ENCODE assay signal across 2 cellular contexts in the genomic region with DNA sequence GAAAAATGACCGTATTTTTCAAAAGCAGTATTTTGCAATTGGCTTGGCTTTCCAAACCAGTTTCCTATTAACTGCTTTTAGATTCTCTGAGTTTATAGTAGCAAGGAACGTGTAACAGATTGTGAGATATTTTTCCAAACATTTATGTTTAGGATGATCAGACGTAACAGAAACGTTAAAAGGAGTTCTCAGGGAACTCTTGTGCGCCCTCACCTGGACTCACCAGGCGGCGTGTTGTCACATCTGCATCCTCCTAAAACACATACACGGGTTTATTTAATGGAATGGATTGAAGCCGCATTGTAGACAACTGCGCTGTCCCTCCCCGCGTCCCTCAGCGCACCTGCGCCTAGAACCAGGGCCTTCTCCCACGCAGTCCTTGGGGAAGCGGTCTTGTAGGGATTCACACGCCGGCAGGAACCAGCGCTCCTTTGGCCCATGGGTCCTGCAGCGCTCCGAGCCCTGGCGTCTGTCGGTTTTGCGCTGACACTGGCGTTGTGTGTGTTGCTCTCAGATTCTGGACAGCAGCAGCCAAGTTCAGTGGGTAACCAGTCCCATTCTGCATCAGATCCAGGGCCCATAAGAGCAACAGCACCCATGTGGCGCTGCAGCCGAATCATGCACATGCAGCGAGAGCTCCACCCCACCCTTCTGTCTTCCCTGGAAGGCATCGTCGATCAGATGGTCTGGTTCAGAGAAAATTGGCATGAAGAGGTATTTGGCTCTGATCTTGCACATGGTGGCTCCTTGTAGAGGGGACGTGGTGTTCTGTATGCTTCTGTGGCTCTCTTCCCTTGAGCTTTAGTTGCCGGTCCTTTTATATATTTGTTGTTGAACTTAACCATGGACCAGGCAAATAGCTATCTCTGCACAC.
TF ChIP-seq lines count a peak whose summit lies in the region.

No MANE protein-coding gene starts in this region.

TF ChIP-seq in SK-N-SH, 30 proteins besides CTCF, POLR2A, EP300 and RAD21 (continued from another document):
- TF ChIP-seq, protein P1, sequence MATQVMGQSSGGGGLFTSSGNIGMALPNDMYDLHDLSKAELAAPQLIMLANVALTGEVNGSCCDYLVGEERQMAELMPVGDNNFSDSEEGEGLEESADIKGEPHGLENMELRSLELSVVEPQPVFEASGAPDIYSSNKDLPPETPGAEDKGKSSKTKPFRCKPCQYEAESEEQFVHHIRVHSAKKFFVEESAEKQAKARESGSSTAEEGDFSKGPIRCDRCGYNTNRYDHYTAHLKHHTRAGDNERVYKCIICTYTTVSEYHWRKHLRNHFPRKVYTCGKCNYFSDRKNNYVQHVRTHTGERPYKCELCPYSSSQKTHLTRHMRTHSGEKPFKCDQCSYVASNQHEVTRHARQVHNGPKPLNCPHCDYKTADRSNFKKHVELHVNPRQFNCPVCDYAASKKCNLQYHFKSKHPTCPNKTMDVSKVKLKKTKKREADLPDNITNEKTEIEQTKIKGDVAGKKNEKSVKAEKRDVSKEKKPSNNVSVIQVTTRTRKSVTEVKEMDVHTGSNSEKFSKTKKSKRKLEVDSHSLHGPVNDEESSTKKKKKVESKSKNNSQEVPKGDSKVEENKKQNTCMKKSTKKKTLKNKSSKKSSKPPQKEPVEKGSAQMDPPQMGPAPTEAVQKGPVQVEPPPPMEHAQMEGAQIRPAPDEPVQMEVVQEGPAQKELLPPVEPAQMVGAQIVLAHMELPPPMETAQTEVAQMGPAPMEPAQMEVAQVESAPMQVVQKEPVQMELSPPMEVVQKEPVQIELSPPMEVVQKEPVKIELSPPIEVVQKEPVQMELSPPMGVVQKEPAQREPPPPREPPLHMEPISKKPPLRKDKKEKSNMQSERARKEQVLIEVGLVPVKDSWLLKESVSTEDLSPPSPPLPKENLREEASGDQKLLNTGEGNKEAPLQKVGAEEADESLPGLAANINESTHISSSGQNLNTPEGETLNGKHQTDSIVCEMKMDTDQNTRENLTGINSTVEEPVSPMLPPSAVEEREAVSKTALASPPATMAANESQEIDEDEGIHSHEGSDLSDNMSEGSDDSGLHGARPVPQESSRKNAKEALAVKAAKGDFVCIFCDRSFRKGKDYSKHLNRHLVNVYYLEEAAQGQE (IDR thresholded peaks at IDR 0.05; ENCODE audit: low read depth, low read length) = no peak
- TF ChIP-seq RFX5 (IDR thresholded peaks at IDR 0.05; ENCODE audit: low read length) = no peak
- TF ChIP-seq, protein P2, sequence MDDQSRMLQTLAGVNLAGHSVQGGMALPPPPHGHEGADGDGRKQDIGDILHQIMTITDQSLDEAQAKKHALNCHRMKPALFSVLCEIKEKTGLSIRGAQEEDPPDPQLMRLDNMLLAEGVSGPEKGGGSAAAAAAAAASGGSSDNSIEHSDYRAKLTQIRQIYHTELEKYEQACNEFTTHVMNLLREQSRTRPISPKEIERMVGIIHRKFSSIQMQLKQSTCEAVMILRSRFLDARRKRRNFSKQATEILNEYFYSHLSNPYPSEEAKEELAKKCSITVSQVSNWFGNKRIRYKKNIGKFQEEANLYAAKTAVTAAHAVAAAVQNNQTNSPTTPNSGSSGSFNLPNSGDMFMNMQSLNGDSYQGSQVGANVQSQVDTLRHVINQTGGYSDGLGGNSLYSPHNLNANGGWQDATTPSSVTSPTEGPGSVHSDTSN (IDR thresholded peaks at IDR 0.05) = no peak
- no peak for TF ChIP-seq GATA2 (CRISPR knock-in tag; IDR thresholded peaks at IDR 0.05)
- no peak for TF ChIP-seq TCF12 (IDR thresholded peaks at IDR 0.05)
- no peak for TF ChIP-seq JUND (IDR thresholded peaks at IDR 0.05)
- no peak for TF ChIP-seq NRF1 (IDR thresholded peaks at IDR 0.05; ENCODE audit: low read depth, low read length)
- TF ChIP-seq, protein P3, sequence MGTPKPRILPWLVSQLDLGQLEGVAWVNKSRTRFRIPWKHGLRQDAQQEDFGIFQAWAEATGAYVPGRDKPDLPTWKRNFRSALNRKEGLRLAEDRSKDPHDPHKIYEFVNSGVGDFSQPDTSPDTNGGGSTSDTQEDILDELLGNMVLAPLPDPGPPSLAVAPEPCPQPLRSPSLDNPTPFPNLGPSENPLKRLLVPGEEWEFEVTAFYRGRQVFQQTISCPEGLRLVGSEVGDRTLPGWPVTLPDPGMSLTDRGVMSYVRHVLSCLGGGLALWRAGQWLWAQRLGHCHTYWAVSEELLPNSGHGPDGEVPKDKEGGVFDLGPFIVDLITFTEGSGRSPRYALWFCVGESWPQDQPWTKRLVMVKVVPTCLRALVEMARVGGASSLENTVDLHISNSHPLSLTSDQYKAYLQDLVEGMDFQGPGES (IDR thresholded peaks at IDR 0.05; ENCODE audit: low read depth, low read length) = no peak
- TF ChIP-seq CHD2 (IDR thresholded peaks at IDR 0.05; ENCODE audit: low read length, partially characterized antibody) = no peak
- TF ChIP-seq TAF1 (IDR thresholded peaks at IDR 0.05; ENCODE audit: borderline replicate concordance, low read depth, low read length) = no peak
- TF ChIP-seq RXRA (IDR thresholded peaks at IDR 0.05; ENCODE audit: borderline replicate concordance, low read depth) = no peak
- no peak for TF ChIP-seq FOXM1 (IDR thresholded peaks at IDR 0.05; ENCODE audit: low read depth)
- no peak for TF ChIP-seq EZH2phosphoT487 (IDR thresholded peaks at IDR 0.05; ENCODE audit: borderline replicate concordance, low read depth)
- TF ChIP-seq ELF1 (IDR thresholded peaks at IDR 0.05) = no peak

TF ChIP-seq in SK-N-SH treated with all-trans-retinoic acid at 6 μM for 48 hours, 23 proteins besides CTCF, POLR2A, EP300 and RAD21:
- TF ChIP-seq, protein P4, sequence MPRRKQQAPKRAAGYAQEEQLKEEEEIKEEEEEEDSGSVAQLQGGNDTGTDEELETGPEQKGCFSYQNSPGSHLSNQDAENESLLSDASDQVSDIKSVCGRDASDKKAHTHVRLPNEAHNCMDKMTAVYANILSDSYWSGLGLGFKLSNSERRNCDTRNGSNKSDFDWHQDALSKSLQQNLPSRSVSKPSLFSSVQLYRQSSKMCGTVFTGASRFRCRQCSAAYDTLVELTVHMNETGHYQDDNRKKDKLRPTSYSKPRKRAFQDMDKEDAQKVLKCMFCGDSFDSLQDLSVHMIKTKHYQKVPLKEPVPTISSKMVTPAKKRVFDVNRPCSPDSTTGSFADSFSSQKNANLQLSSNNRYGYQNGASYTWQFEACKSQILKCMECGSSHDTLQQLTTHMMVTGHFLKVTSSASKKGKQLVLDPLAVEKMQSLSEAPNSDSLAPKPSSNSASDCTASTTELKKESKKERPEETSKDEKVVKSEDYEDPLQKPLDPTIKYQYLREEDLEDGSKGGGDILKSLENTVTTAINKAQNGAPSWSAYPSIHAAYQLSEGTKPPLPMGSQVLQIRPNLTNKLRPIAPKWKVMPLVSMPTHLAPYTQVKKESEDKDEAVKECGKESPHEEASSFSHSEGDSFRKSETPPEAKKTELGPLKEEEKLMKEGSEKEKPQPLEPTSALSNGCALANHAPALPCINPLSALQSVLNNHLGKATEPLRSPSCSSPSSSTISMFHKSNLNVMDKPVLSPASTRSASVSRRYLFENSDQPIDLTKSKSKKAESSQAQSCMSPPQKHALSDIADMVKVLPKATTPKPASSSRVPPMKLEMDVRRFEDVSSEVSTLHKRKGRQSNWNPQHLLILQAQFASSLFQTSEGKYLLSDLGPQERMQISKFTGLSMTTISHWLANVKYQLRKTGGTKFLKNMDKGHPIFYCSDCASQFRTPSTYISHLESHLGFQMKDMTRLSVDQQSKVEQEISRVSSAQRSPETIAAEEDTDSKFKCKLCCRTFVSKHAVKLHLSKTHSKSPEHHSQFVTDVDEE (CRISPR knock-in tag; IDR thresholded peaks at IDR 0.05) = no peak
- TF ChIP-seq, protein P5, sequence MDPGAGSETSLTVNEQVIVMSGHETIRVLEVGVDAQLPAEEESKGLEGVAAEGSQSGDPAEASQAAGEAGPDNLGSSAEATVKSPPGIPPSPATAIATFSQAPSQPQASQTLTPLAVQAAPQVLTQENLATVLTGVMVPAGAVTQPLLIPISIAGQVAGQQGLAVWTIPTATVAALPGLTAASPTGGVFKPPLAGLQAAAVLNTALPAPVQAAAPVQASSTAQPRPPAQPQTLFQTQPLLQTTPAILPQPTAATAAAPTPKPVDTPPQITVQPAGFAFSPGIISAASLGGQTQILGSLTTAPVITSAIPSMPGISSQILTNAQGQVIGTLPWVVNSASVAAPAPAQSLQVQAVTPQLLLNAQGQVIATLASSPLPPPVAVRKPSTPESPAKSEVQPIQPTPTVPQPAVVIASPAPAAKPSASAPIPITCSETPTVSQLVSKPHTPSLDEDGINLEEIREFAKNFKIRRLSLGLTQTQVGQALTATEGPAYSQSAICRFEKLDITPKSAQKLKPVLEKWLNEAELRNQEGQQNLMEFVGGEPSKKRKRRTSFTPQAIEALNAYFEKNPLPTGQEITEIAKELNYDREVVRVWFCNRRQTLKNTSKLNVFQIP (CRISPR knock-in tag; IDR thresholded peaks at IDR 0.05; ENCODE audit: borderline replicate concordance, low read depth) = no peak
- TF ChIP-seq RARB (CRISPR knock-in tag; IDR thresholded peaks at IDR 0.05) (no peak), GLIS3 (CRISPR knock-in tag; IDR thresholded peaks at IDR 0.05) (no peak), OSR1 (CRISPR knock-in tag; IDR thresholded peaks at IDR 0.05) (no peak), ZNF70 (CRISPR knock-in tag; IDR thresholded peaks at IDR 0.05) (no peak), ARNTL (CRISPR knock-in tag; IDR thresholded peaks at IDR 0.05; ENCODE audit: borderline replicate concordance, low read depth) (no peak), BACH2 (CRISPR knock-in tag; IDR thresholded peaks at IDR 0.05; ENCODE audit: borderline replicate concordance) (no peak), ZFP3 (CRISPR knock-in tag; IDR thresholded peaks at IDR 0.05) (no peak), TOX (CRISPR knock-in tag; IDR thresholded peaks at IDR 0.05; ENCODE audit: borderline replicate concordance) (no peak), CSDC2 (CRISPR knock-in tag; IDR thresholded peaks at IDR 0.05) (no peak), ZFP30 (CRISPR knock-in tag; IDR thresholded peaks at IDR 0.05) (no peak), ZNF565 (CRISPR knock-in tag; conservative IDR thresholded peaks at IDR 0.05; ENCODE audit: low read depth) (no peak)
- TF ChIP-seq, protein P6, sequence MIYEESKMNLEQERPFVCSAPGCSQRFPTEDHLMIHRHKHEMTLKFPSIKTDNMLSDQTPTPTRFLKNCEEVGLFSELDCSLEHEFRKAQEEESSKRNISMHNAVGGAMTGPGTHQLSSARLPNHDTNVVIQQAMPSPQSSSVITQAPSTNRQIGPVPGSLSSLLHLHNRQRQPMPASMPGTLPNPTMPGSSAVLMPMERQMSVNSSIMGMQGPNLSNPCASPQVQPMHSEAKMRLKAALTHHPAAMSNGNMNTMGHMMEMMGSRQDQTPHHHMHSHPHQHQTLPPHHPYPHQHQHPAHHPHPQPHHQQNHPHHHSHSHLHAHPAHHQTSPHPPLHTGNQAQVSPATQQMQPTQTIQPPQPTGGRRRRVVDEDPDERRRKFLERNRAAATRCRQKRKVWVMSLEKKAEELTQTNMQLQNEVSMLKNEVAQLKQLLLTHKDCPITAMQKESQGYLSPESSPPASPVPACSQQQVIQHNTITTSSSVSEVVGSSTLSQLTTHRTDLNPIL (CRISPR knock-in tag; IDR thresholded peaks at IDR 0.05; ENCODE audit: low read depth) = no peak
- TF ChIP-seq, protein P7, sequence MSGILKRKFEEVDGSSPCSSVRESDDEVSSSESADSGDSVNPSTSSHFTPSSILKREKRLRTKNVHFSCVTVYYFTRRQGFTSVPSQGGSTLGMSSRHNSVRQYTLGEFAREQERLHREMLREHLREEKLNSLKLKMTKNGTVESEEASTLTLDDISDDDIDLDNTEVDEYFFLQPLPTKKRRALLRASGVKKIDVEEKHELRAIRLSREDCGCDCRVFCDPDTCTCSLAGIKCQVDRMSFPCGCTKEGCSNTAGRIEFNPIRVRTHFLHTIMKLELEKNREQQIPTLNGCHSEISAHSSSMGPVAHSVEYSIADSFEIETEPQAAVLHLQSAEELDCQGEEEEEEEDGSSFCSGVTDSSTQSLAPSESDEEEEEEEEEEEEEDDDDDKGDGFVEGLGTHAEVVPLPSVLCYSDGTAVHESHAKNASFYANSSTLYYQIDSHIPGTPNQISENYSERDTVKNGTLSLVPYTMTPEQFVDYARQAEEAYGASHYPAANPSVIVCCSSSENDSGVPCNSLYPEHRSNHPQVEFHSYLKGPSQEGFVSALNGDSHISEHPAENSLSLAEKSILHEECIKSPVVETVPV (CRISPR knock-in tag; IDR thresholded peaks at IDR 0.05) = no peak
- TF ChIP-seq, protein P8, sequence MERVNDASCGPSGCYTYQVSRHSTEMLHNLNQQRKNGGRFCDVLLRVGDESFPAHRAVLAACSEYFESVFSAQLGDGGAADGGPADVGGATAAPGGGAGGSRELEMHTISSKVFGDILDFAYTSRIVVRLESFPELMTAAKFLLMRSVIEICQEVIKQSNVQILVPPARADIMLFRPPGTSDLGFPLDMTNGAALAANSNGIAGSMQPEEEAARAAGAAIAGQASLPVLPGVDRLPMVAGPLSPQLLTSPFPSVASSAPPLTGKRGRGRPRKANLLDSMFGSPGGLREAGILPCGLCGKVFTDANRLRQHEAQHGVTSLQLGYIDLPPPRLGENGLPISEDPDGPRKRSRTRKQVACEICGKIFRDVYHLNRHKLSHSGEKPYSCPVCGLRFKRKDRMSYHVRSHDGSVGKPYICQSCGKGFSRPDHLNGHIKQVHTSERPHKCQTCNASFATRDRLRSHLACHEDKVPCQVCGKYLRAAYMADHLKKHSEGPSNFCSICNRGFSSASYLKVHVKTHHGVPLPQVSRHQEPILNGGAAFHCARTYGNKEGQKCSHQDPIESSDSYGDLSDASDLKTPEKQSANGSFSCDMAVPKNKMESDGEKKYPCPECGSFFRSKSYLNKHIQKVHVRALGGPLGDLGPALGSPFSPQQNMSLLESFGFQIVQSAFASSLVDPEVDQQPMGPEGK (CRISPR knock-in tag; IDR thresholded peaks at IDR 0.05; ENCODE audit: borderline replicate concordance) = no peak
